ENCODE assay signal across 21 cellular contexts in the genomic region with DNA sequence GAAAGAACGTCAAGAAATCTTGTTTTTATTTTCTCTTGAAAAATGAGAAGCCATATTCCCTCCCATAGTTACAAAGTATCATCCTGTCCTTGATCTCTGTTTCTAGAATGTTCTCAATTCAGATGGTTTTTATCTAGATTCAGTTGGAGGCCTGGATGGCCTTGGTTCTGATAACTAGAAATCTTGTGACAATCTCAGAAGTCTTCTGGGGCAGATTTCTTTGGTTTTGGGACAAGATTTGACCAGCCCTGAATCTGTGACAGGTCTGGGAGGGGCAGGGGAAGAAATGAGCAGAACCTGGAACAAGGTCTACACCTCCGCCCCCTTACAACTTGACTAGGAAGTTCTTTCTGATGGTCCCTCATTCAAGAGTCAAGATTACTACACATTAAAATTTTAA. TPM values are rescaled to one million over a fixed set of nuclear protein-coding genes. Genes with fewer than 3 reads are reported as not detected.
DNase-seq lines count a peak whose midpoint lies in the region; ATAC-seq and TF ChIP-seq lines count a peak whose summit lies in the region.
"Had no signal": no experiment of that assay in that cellular context is flagged by ENCODE, and none has a peak within 500 bp of the region (broad histone marks: within the 10 kb centered on the region; RNA-seq: fewer than 3 reads in every experiment).

No MANE protein-coding gene starts in this region.

- TF ChIP-seq CTCF in CD14-positive monocyte (IDR thresholded peaks at IDR 0.05) (no peak), Loucy (conservative IDR thresholded peaks at IDR 0.05; ENCODE audit: low read length) (no peak)

- no peak for ATAC-seq in central memory CD8-positive, alpha-beta T cell (replicated peaks; ENCODE audit: extremely low read depth, poor library complexity, severe bottlenecking)
- ATAC-seq in stimulated activated memory B cell treated with anti-CD40 and anti-IgM and Interleukin-4, amounts not matched to agents 10 μg/mL and 1 μg/mL and 100 μg/mL, for 72 hours: no peak
- ATAC-seq in HG02759 (IDR thresholded peaks at IDR 0.05; ENCODE audit: unreplicated experiment): no peak

- no peaks in the 10 kb centered on the region for H3K27me3 ChIP-seq in Loucy (ENCODE audit: insufficient read depth, low read length, poor library complexity, severe bottlenecking)

- H3K27me3 Mint-ChIP-seq in CD14-positive monocyte (ENCODE audit: low read depth in 3 of 3): peaks cover 0 to 6% (median 2%) of the 10 kb centered on the region in 3 donors
- H3K27me3 Mint-ChIP-seq in central memory CD8-positive, alpha-beta T cell: no peaks in the 10 kb centered on the region
- H3K27me3 Mint-ChIP-seq in stimulated activated memory B cell treated with anti-CD40 and anti-IgM and Interleukin-4, amounts not matched to agents 10 μg/mL and 1 μg/mL and 100 μg/mL, for 72 hours: no peaks in the 10 kb centered on the region
- H3K27me3 Mint-ChIP-seq: B cell had no signal

- no peak overlapping the region for H3K9ac ChIP-seq in Loucy (ENCODE audit: low read depth, low read length, poor library complexity, severe bottlenecking)

- H3K4me2 ChIP-seq in Loucy (ENCODE audit: low read depth, low read length, poor library complexity, severe bottlenecking): no peak overlapping the region
- H3K4me2 ChIP-seq: PC-9 had no signal

- intact Hi-C loops in CD14-positive monocyte (cut with micrococcal nuclease): no loop called here

- no peaks in the 10 kb centered on the region for H3K9me2 ChIP-seq in Loucy (replicated peaks; ENCODE audit: low read depth, low read length)

- peak overlapping the region in 4 of 7 donors; percentile 45 to 77 (median 52) for H3K27ac Mint-ChIP-seq in CD14-positive monocyte
- peak overlapping the region; percentile 26 for H3K27ac Mint-ChIP-seq in central memory CD8-positive, alpha-beta T cell (ENCODE audit: low read depth)
- peak overlapping the region; percentile 1 for H3K27ac Mint-ChIP-seq in stimulated activated memory B cell treated with anti-CD40 and anti-IgM and Interleukin-4, amounts not matched to agents 10 μg/mL and 1 μg/mL and 100 μg/mL, for 72 hours
- H3K27ac Mint-ChIP-seq: HFFc6 had no signal

- no peaks in the 10 kb centered on the region for H3K9me3 ChIP-seq in Loucy (ENCODE audit: insufficient read depth, low read depth, low read length)
- H3K9me3 ChIP-seq: HAP-1 had no signal

- no peaks in the 10 kb centered on the region for H4K20me1 ChIP-seq in Loucy (ENCODE audit: insufficient read depth, low read length, poor library complexity, severe bottlenecking)

- H3K9me3 Mint-ChIP-seq in CD14-positive monocyte: peaks cover 0 to 7% (median 2%) of the 10 kb centered on the region in 7 donors
- no peaks in the 10 kb centered on the region for H3K9me3 Mint-ChIP-seq in central memory CD8-positive, alpha-beta T cell
- peaks cover 2% of the 10 kb centered on the region for H3K9me3 Mint-ChIP-seq in stimulated activated memory B cell treated with anti-CD40 and anti-IgM and Interleukin-4, amounts not matched to agents 10 μg/mL and 1 μg/mL and 100 μg/mL, for 72 hours
- H3K9me3 Mint-ChIP-seq: HFFc6 had no signal

- H2AFZ ChIP-seq in Loucy (ENCODE audit: low read length): 0 out of 2 replicates have a peak overlapping the region, but pooled peaks have one; percentile 57
- H2AFZ ChIP-seq: PC-9 had no signal

- no peaks in the 10 kb centered on the region for H3K79me2 ChIP-seq in Loucy (ENCODE audit: insufficient read depth, low read length)

- H3F3A ChIP-seq in Loucy (ENCODE audit: low read depth): no peaks in the 10 kb centered on the region

- no peak overlapping the region for H3K4me3 Mint-ChIP-seq in CD14-positive monocyte
- H3K4me3 Mint-ChIP-seq in central memory CD8-positive, alpha-beta T cell: no peak overlapping the region
- H3K4me3 Mint-ChIP-seq in stimulated activated memory B cell treated with anti-CD40 and anti-IgM and Interleukin-4, amounts not matched to agents 10 μg/mL and 1 μg/mL and 100 μg/mL, for 72 hours: no peak overlapping the region
- H3K4me3 Mint-ChIP-seq: B cell, HFFc6 had no signal

- DNase-seq in CD14-positive monocyte (ENCODE audit: low spot score): no peak
- DNase-seq in central memory CD8-positive, alpha-beta T cell (ENCODE audit: low spot score in 2 of 2): no peak
- DNase-seq in stimulated activated CD4-positive, alpha-beta T cell treated with anti-CD3 and anti-CD28 coated beads, Interleukin-2, amount 100 ng/mL, for 24 hours: no peak
- DNase-seq in OCI-M2 (lab: John Stamatoyannopoulos, UW; ENCODE audit: unreplicated experiment): no peak
- DNase-seq: GOT3; HFFc6; KG1; MM.1S; NCI-H2029; NCI-H446; NCI-H524 treated with DMSO at 0.1 percent for 48 hours; NCI-H82; NK-92 treated with Interleukin-12 subunit alpha and Interleukin-12 subunit beta, amount 100 ng/mL, for 24 hours; PC-9; Right ventricle myocardium superior; RPMI8226 had no signal

- no peaks in the 10 kb centered on the region for H3K36me3 Mint-ChIP-seq in CD14-positive monocyte
- peaks cover 10% of the 10 kb centered on the region for H3K36me3 Mint-ChIP-seq in central memory CD8-positive, alpha-beta T cell (ENCODE audit: insufficient read depth)
- H3K36me3 Mint-ChIP-seq in stimulated activated memory B cell treated with anti-CD40 and anti-IgM and Interleukin-4, amounts not matched to agents 10 μg/mL and 1 μg/mL and 100 μg/mL, for 72 hours: no peaks in the 10 kb centered on the region

- H3K36me3 ChIP-seq in Loucy (ENCODE audit: insufficient read depth, low read length): no peaks in the 10 kb centered on the region
- H3K36me3 ChIP-seq: HAP-1 had no signal

- H3K4me1 Mint-ChIP-seq in CD14-positive monocyte: peaks cover 37% of the 10 kb centered on the region
- H3K4me1 Mint-ChIP-seq in central memory CD8-positive, alpha-beta T cell: peaks cover 32% of the 10 kb centered on the region
- H3K4me1 Mint-ChIP-seq in stimulated activated memory B cell treated with anti-CD40 and anti-IgM and Interleukin-4, amounts not matched to agents 10 μg/mL and 1 μg/mL and 100 μg/mL, for 72 hours: peaks cover 34% of the 10 kb centered on the region

- H3K4me3 ChIP-seq in Loucy (ENCODE audit: low read length, poor library complexity, severe bottlenecking): no peak overlapping the region
- H3K4me3 ChIP-seq: HAP-1, PC-9 had no signal

- H3K4me1 ChIP-seq in Loucy (ENCODE audit: insufficient read depth, low read length, poor library complexity, severe bottlenecking): no peaks in the 10 kb centered on the region
- H3K4me1 ChIP-seq: HAP-1 had no signal

RNA-seq across cellular contexts. Expression of gene AKIRIN2, which starts 41.4 kb away (rescaled TPM):
- 100 to 1,000 TPM; 102 to 118 TPM for polyA plus RNA-seq in CD14-positive monocyte

Comparison
In these comparisons a context has a peak if more than half of its experiments do, and no peak if none do; other contexts are left out.
1. H3K27ac Mint-ChIP-seq: peak in every context shown above with its lines; median percentile 52 in CD14-positive monocyte; 26 in central memory CD8-positive, alpha-beta T cell; 1 in stimulated activated memory B cell treated with anti-CD40 and anti-IgM and Interleukin-4, amounts not matched to agents 10 μg/mL and 1 μg/mL and 100 μg/mL, for 72 hours.